Comparison of ENCODE assay signal across 26 cellular contexts in genomic region chr22:37816543-37817180, GRCh38. TPM values are rescaled to one million over a fixed set of nuclear protein-coding genes. Genes with fewer than 3 reads are reported as not detected.
"Had no signal": no experiment of that assay in that cellular context is flagged by ENCODE, and none has a peak within 500 bp of the region (broad histone marks: within the 10 kb centered on the region; RNA-seq: fewer than 3 reads in every experiment).

No MANE protein-coding gene starts in this region.

- H3K27ac ChIP-seq: SK-N-MC had no signal

- H3K4me3 ChIP-seq: SK-N-MC had no signal

- DNase-seq: activated B cell treated with CpG ODN at 0.5 μM for 24 hours; activated CD4-positive, alpha-beta memory T cell treated with anti-CD3 and anti-CD28 coated beads, Interleukin-2, amount 10 ng/mL, durations not matched to agents 7 days and 5 days; activated CD4-positive, alpha-beta T cell treated with anti-CD3 and anti-CD28 coated beads for 1 hour; activated CD4-positive, alpha-beta T cell treated with anti-CD3 and anti-CD28 coated beads, Interleukin-2, amount 50 U/mL, for 1 hour; activated gamma-delta T cell treated with Interleukin-2 at 50 U/mL for 16 hours; activated naive CD4-positive, alpha-beta T cell treated with anti-CD3 and anti-CD28 coated beads, Interleukin-2, amount 50 U/mL, for 16 hours; activated naive CD8-positive, alpha-beta T cell treated with anti-CD3 and anti-CD28 coated beads, Interleukin-2, amount 50 U/mL, for 24 hours; activated T-cell treated with anti-CD3 and anti-CD28 coated beads for 4 hours; activated T-cell treated with anti-CD3 and anti-CD28 coated beads, Interleukin-2, amount 50 U/mL, for 48 hours; NCI-H1092; NCI-H1417; NCI-H1930; NCI-H2171 treated with DMSO at 0.1 percent for 48 hours; NCI-H226; NCI-H510A; NCI-H82; T-cell; T-helper 2 cell; T1000 had no signal

RNA-seq across cellular contexts. Expression of gene GALR3, which starts 6.5 kb away (rescaled TPM):
- total RNA-seq: activated B cell treated with CpG ODN at 0.5 μM for 24 hours; activated CD4-positive, alpha-beta memory T cell treated with anti-CD3 and anti-CD28 coated beads, Interleukin-2, amount 10 ng/mL, durations not matched to agents 7 days and 5 days; activated CD8-positive, alpha-beta memory T cell treated with anti-CD3 and anti-CD28 coated beads for 36 hours; activated T-helper 17 cell treated with anti-CD3 and anti-CD28 coated beads, Interleukin-2, amount 50 U/mL, for 72 hours; astrocyte; OCI-LY7; Right ventricle myocardium inferior; RPMI7951; T-cell had no signal
